Comparison of ENCODE assay signal across 1 cellular context in the genomic region with DNA sequence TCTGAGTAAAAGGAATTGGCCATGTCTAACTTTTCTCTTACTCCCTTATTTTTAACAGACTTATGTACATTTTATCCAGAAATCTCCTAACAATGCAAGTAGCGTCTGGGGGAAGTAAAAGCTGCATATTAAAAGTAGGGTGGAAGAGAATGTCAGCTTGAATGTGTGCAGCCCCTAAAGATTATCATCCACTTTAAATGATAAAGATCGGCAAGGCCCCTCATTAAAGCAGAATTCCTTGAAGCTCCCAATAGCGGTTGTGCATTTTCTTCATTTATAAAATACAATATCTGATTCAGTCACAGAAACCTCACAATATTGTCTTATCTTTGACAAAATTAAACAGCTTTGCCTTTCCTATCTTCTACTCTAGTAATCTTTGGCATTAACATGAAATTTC.
TF ChIP-seq lines count a peak whose summit lies in the region.

No MANE protein-coding gene starts in this region.

TF ChIP-seq in GM23338, 12 proteins besides CTCF, POLR2A, EP300 and RAD21 (continued from another document):
- TF ChIP-seq, protein P1, sequence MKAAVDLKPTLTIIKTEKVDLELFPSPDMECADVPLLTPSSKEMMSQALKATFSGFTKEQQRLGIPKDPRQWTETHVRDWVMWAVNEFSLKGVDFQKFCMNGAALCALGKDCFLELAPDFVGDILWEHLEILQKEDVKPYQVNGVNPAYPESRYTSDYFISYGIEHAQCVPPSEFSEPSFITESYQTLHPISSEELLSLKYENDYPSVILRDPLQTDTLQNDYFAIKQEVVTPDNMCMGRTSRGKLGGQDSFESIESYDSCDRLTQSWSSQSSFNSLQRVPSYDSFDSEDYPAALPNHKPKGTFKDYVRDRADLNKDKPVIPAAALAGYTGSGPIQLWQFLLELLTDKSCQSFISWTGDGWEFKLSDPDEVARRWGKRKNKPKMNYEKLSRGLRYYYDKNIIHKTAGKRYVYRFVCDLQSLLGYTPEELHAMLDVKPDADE (IDR thresholded peaks at IDR 0.05) = no peak
- no peak for TF ChIP-seq EZH2phosphoT487 (IDR thresholded peaks at IDR 0.05; ENCODE audit: unreplicated experiment)
- TF ChIP-seq, protein P2, sequence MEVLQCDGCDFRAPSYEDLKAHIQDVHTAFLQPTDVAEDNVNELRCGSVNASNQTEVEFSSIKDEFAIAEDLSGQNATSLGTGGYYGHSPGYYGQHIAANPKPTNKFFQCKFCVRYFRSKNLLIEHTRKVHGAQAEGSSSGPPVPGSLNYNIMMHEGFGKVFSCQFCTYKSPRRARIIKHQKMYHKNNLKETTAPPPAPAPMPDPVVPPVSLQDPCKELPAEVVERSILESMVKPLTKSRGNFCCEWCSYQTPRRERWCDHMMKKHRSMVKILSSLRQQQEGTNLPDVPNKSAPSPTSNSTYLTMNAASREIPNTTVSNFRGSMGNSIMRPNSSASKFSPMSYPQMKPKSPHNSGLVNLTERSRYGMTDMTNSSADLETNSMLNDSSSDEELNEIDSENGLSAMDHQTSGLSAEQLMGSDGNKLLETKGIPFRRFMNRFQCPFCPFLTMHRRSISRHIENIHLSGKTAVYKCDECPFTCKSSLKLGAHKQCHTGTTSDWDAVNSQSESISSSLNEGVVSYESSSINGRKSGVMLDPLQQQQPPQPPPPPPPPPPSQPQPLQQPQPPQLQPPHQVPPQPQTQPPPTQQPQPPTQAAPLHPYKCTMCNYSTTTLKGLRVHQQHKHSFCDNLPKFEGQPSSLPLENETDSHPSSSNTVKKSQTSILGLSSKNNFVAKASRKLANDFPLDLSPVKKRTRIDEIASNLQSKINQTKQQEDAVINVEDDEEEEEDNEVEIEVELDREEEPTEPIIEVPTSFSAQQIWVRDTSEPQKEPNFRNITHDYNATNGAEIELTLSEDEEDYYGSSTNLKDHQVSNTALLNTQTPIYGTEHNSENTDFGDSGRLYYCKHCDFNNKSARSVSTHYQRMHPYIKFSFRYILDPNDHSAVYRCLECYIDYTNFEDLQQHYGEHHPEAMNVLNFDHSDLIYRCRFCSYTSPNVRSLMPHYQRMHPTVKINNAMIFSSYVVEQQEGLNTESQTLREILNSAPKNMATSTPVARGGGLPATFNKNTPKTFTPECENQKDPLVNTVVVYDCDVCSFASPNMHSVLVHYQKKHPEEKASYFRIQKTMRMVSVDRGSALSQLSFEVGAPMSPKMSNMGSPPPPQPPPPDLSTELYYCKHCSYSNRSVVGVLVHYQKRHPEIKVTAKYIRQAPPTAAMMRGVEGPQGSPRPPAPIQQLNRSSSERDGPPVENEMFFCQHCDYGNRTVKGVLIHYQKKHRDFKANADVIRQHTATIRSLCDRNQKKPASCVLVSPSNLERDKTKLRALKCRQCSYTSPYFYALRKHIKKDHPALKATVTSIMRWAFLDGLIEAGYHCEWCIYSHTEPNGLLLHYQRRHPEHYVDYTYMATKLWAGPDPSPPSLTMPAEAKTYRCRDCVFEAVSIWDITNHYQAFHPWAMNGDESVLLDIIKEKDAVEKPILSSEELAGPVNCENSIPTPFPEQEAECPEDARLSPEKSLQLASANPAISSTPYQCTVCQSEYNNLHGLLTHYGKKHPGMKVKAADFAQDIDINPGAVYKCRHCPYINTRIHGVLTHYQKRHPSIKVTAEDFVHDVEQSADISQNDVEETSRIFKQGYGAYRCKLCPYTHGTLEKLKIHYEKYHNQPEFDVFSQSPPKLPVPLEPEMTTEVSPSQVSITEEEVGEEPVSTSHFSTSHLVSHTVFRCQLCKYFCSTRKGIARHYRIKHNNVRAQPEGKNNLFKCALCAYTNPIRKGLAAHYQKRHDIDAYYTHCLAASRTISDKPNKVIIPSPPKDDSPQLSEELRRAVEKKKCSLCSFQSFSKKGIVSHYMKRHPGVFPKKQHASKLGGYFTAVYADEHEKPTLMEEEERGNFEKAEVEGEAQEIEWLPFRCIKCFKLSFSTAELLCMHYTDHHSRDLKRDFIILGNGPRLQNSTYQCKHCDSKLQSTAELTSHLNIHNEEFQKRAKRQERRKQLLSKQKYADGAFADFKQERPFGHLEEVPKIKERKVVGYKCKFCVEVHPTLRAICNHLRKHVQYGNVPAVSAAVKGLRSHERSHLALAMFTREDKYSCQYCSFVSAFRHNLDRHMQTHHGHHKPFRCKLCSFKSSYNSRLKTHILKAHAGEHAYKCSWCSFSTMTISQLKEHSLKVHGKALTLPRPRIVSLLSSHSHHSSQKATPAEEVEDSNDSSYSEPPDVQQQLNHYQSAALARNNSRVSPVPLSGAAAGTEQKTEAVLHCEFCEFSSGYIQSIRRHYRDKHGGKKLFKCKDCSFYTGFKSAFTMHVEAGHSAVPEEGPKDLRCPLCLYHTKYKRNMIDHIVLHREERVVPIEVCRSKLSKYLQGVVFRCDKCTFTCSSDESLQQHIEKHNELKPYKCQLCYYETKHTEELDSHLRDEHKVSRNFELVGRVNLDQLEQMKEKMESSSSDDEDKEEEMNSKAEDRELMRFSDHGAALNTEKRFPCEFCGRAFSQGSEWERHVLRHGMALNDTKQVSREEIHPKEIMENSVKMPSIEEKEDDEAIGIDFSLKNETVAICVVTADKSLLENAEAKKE (CRISPR knock-in tag; IDR thresholded peaks at IDR 0.05) = no peak
- TF ChIP-seq, protein P3, sequence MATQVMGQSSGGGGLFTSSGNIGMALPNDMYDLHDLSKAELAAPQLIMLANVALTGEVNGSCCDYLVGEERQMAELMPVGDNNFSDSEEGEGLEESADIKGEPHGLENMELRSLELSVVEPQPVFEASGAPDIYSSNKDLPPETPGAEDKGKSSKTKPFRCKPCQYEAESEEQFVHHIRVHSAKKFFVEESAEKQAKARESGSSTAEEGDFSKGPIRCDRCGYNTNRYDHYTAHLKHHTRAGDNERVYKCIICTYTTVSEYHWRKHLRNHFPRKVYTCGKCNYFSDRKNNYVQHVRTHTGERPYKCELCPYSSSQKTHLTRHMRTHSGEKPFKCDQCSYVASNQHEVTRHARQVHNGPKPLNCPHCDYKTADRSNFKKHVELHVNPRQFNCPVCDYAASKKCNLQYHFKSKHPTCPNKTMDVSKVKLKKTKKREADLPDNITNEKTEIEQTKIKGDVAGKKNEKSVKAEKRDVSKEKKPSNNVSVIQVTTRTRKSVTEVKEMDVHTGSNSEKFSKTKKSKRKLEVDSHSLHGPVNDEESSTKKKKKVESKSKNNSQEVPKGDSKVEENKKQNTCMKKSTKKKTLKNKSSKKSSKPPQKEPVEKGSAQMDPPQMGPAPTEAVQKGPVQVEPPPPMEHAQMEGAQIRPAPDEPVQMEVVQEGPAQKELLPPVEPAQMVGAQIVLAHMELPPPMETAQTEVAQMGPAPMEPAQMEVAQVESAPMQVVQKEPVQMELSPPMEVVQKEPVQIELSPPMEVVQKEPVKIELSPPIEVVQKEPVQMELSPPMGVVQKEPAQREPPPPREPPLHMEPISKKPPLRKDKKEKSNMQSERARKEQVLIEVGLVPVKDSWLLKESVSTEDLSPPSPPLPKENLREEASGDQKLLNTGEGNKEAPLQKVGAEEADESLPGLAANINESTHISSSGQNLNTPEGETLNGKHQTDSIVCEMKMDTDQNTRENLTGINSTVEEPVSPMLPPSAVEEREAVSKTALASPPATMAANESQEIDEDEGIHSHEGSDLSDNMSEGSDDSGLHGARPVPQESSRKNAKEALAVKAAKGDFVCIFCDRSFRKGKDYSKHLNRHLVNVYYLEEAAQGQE (IDR thresholded peaks at IDR 0.05; ENCODE audit: unreplicated experiment) = no peak
- no peak for TF ChIP-seq STAT1 (IDR thresholded peaks at IDR 0.05; ENCODE audit: unreplicated experiment)
